ENCODE assay signal across 8 cellular contexts in the genomic region with DNA sequence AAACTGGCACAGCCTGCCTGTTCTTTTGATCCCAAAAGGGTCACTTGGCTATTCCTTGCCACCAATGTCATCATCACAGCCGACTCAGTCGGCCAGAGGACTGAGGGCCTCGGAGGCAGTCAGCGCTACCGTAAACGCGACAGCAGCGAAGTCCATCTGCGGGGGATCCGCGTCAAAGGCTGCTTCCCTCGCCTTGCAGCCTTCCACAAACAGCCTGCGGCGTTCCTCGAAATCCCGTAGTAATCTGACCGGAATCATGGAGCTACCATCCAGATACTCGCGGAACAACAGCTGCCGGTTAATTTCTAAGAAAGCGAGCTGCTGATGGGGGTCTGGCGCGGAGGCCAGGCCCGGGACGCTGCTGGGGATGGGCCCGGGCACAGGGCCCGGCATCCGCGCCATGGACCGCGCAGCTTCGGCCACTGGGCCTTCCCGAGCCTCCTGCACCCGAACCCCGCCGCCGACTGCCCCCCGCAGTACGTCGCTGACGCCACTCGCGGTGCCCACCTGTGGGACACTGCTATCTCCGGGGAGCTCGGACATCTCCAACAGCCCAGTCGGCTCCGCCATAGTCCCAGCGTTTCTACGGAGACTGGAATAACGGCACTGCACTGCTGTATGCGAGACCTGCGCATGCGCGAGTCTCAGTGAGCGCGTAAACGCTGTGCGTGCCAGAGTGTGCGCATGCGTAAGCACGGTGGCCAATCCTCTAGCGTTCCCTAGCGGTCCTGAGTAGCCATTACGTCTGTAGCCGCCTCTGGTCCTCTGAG. TPM values are rescaled to one million over a fixed set of nuclear protein-coding genes. Genes with fewer than 3 reads are reported as not detected.
DNase-seq lines count a peak whose midpoint lies in the region; ATAC-seq and TF ChIP-seq lines count a peak whose summit lies in the region.

A gene with protein sequence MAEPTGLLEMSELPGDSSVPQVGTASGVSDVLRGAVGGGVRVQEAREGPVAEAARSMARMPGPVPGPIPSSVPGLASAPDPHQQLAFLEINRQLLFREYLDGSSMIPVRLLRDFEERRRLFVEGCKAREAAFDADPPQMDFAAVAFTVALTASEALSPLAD (minus strand): TSS at position 620 of the 770 bp plus-strand sequence. CDS start 50 bp downstream, at position 570.

- peak; percentile 95 for TF ChIP-seq POLR2A in Raji (IDR thresholded peaks at IDR 0.05; ENCODE audit: insufficient read depth, low read depth, low read length)

- peaks cover 3% of the 10 kb centered on the region for H3K27me3 Mint-ChIP-seq in neural progenitor cell (ENCODE audit: insufficient read depth, low read depth)

- TF ChIP-seq CTCF in foreskin keratinocyte (conservative IDR thresholded peaks at IDR 0.05) (peak; percentile 100), neural progenitor cell (IDR thresholded peaks at IDR 0.05) (peak; percentile 87)

- no peaks in the 10 kb centered on the region for H3K9me3 ChIP-seq in HAP-1
- no peaks in the 10 kb centered on the region for H3K9me3 ChIP-seq in neural progenitor cell (ENCODE audit: low read depth)
- no peaks in the 10 kb centered on the region for H3K9me3 ChIP-seq in stomach smooth muscle (ENCODE audit: control insufficient read depth in 2 of 2, low read length in 2 of 2)

- H4K20me1 ChIP-seq in neural progenitor cell (ENCODE audit: low read depth), result peaks cover 20% of the 10 kb centered on the region

- peaks cover 15% of the 10 kb centered on the region for H3F3A ChIP-seq in neural progenitor cell (ENCODE audit: low read depth)

- DNase-seq in GM03348 (ENCODE audit: low spot score) (peak; percentile 98), HAP-1 (ENCODE audit: low spot score in 2 of 2) (peak; percentile 95), M059J (ENCODE audit: low read depth) (peak; percentile 93), activated gamma-delta T cell (lab: John Stamatoyannopoulos, UW) (peak; percentile 75), foreskin keratinocyte (peak; percentile 61 to 84), neural progenitor cell (ENCODE audit: low spot score) (peak; percentile 99)

- no peaks in the 10 kb centered on the region for H3K9me3 Mint-ChIP-seq in neural progenitor cell

- peak within 1 kb of the TSS; percentile 94 for H3K27ac Mint-ChIP-seq in neural progenitor cell

- H3K79me2 ChIP-seq in neural progenitor cell (ENCODE audit: low read depth), result peaks cover 38% of the 10 kb centered on the region

- peak within 1 kb of the TSS; percentile 98 for H3K4me2 ChIP-seq in neural progenitor cell

- no peak within 1 kb of the TSS for H3K27ac ChIP-seq in foreskin keratinocyte
- no peak within 1 kb of the TSS for H3K27ac ChIP-seq in neural progenitor cell
- peak within 1 kb of the TSS; percentile 76 for H3K27ac ChIP-seq in stomach smooth muscle (ENCODE audit: low read length)

- no peaks in the 10 kb centered on the region for H3K36me3 ChIP-seq in HAP-1 (replicated peaks)
- no peaks in the 10 kb centered on the region for H3K36me3 ChIP-seq in neural progenitor cell
- H3K36me3 ChIP-seq in stomach smooth muscle (ENCODE audit: control insufficient read depth in 2 of 2, insufficient read depth in 2 of 2, low read length in 2 of 2), result no peaks in the 10 kb centered on the region

- no peaks in the 10 kb centered on the region for H3K27me3 ChIP-seq in HAP-1 (ENCODE audit: low read depth)
- no peaks in the 10 kb centered on the region for H3K27me3 ChIP-seq in foreskin keratinocyte
- no peaks in the 10 kb centered on the region for H3K27me3 ChIP-seq in neural progenitor cell
- H3K27me3 ChIP-seq in stomach smooth muscle (ENCODE audit: control insufficient read depth in 1 of 2, insufficient read depth in 2 of 2, low read length in 2 of 2), result no peaks in the 10 kb centered on the region

- peak within 1 kb of the TSS; percentile 97 for H3K4me3 Mint-ChIP-seq in neural progenitor cell

- H3K4me3 ChIP-seq in HAP-1 (peak within 1 kb of the TSS; percentile 87), neural progenitor cell (peak within 1 kb of the TSS; percentile 96), stomach smooth muscle (ENCODE audit: low read length in 2 of 2) (peak within 1 kb of the TSS; percentile 86 to 93)

- peak; percentile 90 for ATAC-seq in foreskin keratinocyte

- in situ Hi-C loops in HAP-1 (cut with MboI; ENCODE audit: low sequenced_read_pairs), result loop anchor here (5.0 to 10.0 kb wide), 2 partner anchors 55 to 88 kb away; a partner anchor contains a TSS

- peak within 1 kb of the TSS; percentile 88 for H2AFZ ChIP-seq in neural progenitor cell (replicated peaks)

- H3K9ac ChIP-seq in neural progenitor cell (peak within 1 kb of the TSS; percentile 85), stomach smooth muscle (ENCODE audit: low read length in 2 of 2) (peak within 1 kb of the TSS; percentile 82 to 95)

- H3K4me1 Mint-ChIP-seq in neural progenitor cell, result peaks cover 12% of the 10 kb centered on the region

- peaks cover 11% of the 10 kb centered on the region for H3K36me3 Mint-ChIP-seq in neural progenitor cell

- H3K4me1 ChIP-seq in HAP-1 (peaks cover 14% of the 10 kb centered on the region), foreskin keratinocyte (peaks cover 8% of the 10 kb centered on the region), neural progenitor cell (peaks cover 18% of the 10 kb centered on the region), stomach smooth muscle (ENCODE audit: control insufficient read depth, insufficient read depth, low read length) (peaks cover 8% of the 10 kb centered on the region)

RNA-seq across cellular contexts. Expression of the gene that starts here (rescaled TPM):
- total RNA-seq in M059J (2014; rRNA removed; shearing (Covaris generic)), result 7.4 and 8.9 TPM in 2 replicates
- total RNA-seq in foreskin keratinocyte (1.7 and 1.9 TPM in 2 replicates), neural progenitor cell (ENCODE audit: low replicate concordance) (10.1 and 11.1 TPM in 2 replicates)
- 1.1 and 1.2 TPM in 2 replicates for polyA plus RNA-seq in foreskin keratinocyte
